In the genomic region with DNA sequence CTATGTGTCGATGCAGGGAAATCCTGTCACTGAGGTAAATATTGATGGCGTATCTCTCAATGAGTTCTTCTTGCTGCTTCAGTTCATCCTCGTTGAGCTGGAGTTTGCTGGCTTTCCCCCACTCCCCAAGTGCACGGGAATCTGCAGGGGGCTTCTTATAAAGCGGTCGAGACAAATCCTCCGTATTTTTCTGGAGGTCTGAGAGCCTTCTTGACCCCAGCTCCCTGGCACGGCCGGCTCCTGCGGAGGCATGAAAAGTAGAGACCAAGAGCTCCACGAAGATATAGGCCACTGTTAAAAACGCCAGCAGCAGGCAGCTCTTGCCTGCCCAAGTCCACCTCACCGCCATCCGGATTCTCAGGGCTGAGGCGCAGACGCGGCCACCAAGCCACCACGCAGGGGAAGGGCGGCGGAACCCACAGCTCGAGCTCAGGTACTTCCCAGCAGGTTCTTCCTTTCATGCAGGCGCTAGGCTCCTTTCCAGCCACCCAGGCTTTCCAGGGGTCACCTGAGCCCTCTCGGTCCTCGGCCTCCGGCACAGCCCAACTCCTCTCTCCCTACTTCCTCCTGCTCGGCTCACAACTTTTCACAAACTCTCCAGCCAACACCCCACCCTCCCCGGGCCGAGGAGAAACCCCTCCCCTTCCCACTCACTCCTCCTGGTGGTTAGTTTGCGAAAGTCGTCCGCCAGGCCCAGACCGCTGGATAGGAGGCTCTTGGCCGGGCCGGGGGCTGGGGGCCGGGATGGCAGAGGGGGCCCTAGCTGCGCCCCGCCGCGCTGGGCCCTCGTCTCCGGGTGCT, we compare ENCODE assay signal across 8 cellular contexts. TPM values are rescaled to one million over a fixed set of nuclear protein-coding genes. Genes with fewer than 3 reads are reported as not detected.
DNase-seq lines count a peak whose midpoint lies in the region; ATAC-seq and TF ChIP-seq lines count a peak whose summit lies in the region.

A gene (minus strand): TSS at position 596 of the 801 bp plus-strand sequence. CDS start 247 bp downstream, at position 349.

- TF ChIP-seq POLR2A in GM18526 (IDR thresholded peaks at IDR 0.05; ENCODE audit: extremely low read depth, insufficient read length) = peak; percentile 54

- intact Hi-C loops in left lung (cut with DNase I) = loop anchor here in 1 of 2 donors (5.0 to 10.0 kb wide), 2 partner anchors 52 to 480 kb away; no protein-coding TSS in a partner anchor

- H3K9me3 ChIP-seq in left lung = no peaks in the 10 kb centered on the region

- no peaks in the 10 kb centered on the region for H3K36me3 ChIP-seq in left lung

- H3K27me3 ChIP-seq in left lung = no peaks in the 10 kb centered on the region

- ATAC-seq in HG03064 (IDR thresholded peaks at IDR 0.05; ENCODE audit: low read depth, unreplicated experiment) = peak; percentile 73
- peak; percentile 92 for ATAC-seq in left lung

- peak within 1 kb of the TSS; percentile 90 to 97 for H3K4me3 ChIP-seq in left lung

- H3K27ac ChIP-seq in left lung = peak within 1 kb of the TSS; percentile 93 to 95

- peaks cover 14 to 56% of the 10 kb centered on the region in 2 donors for H3K4me1 ChIP-seq in left lung

- peak; percentile 90 for DNase-seq in AG08395 (ENCODE audit: low spot score)
- DNase-seq in NCI-H446 treated with DMSO at 0.1 percent for 48 hours (lab: John Stamatoyannopoulos, UW) = peak; percentile 11
- DNase-seq in activated CD4-positive, alpha-beta T cell treated with anti-CD3 and anti-CD28 coated beads for 48 hours = peak; percentile 81
- DNase-seq in dedifferentiated amniotic fluid mesenchymal stem cell (ENCODE audit: extremely low spot score) = peak; percentile 93
- DNase-seq in left lung = peak; percentile 93 to 94
- DNase-seq in stimulated activated CD4-positive, alpha-beta T cell treated with anti-CD3 and anti-CD28 coated beads, Interleukin-2, amount 100 ng/mL, for 48 hours = peak; percentile 56 to 61

- peak; percentile 60 to 81 for TF ChIP-seq CTCF in left lung (IDR thresholded peaks at IDR 0.05)

RNA-seq across cellular contexts. Expression of the gene that starts here (rescaled TPM):
- 1 to 10 TPM; 7.8 to 8.9 TPM for total RNA-seq in left lung

Comparison
In these comparisons a context has a peak if more than half of its experiments do, and no peak if none do; other contexts are left out.
1. Peak in every context shown above with its lines: DNase-seq, ATAC-seq, H3K4me3 ChIP-seq and H3K27ac ChIP-seq.
2. DNase-seq: peak in every context shown above with its lines; median percentile 94 in left lung; 93 in dedifferentiated amniotic fluid mesenchymal stem cell; 90 in AG08395; 81 in activated CD4-positive, alpha-beta T cell treated with anti-CD3 and anti-CD28 coated beads for 48 hours; 58 in stimulated activated CD4-positive, alpha-beta T cell treated with anti-CD3 and anti-CD28 coated beads, Interleukin-2, amount 100 ng/mL, for 48 hours; 11 in NCI-H446 treated with DMSO at 0.1 percent for 48 hours.